Comparison of ENCODE assay signal across 8 cellular contexts in the genomic region with DNA sequence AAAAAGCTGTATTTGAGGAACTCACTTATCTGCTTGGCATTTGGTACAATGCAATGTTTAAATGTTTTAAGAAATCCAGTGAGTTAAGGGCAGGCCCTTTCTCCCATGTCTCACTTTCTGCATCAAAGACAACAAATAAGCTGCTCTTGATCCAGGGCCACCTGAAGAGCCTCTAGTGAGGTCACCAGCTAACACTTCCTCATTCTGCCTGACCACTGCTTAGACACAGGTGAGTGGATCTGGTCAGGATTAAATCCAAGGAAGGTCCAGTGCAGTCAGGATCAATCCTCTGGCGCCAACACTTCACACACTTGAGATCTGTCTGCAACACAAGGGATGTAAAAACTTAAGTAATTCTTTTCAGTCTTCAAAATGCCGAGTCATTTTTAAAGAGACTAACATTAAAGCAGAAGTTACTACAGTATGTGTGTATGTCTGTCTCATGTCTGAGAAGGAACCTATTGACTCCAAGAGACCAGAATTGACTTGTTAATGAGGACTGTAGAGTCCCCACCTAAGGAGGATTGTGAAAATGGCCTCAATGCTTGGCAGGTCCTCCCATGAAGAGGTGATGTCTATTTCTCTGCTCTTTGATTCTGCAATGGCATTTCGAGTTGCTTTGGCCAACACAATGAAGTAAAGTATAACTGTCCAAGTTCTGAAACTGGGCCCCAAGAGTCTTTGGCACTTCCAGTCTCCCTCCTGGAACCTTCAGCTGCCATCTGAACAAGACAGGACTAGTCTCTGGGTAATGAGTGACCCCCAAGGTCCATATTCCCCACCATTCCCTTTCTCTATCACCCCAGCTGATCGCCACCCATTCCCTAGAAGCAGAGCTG. TPM values are rescaled to one million over a fixed set of nuclear protein-coding genes. Genes with fewer than 3 reads are reported as not detected.
A peak's percentile ranks its signal among the peaks of the same experiment; 100 is the strongest.
DNase-seq lines count a peak whose midpoint lies in the region; ATAC-seq and TF ChIP-seq lines count a peak whose summit lies in the region.

No MANE protein-coding gene starts in this region.

- WGBS in adrenal gland, 4 donors, result 84 to 95% (median 90%) methylated on average over 4 of the region's 4 CpGs
- WGBS in sigmoid colon, 2 donors, result 80 to 93% methylated on average over 4 of the region's 4 CpGs

- TF ChIP-seq POLR2A in adrenal gland (IDR thresholded peaks at IDR 0.05) (no peak), sigmoid colon (IDR thresholded peaks at IDR 0.05) (no peak)

- H3K4me3 ChIP-seq in adrenal gland (no peak overlapping the region), sigmoid colon (no peak overlapping the region)

- no peak for TF ChIP-seq EP300 in sigmoid colon (IDR thresholded peaks at IDR 0.05)

- DNase-seq in adrenal gland, result no peak
- no peak for DNase-seq in sigmoid colon
- DNase-seq in GM10248 (ENCODE audit: extremely low spot score), result no peak
- DNase-seq in NK-92 treated with Interleukin-12 subunit alpha and Interleukin-12 subunit beta, amount 100 ng/mL, for 24 hours (lab: John Stamatoyannopoulos, UW), result no peak
- no peak for DNase-seq in foreskin keratinocyte

- no peaks in the 10 kb centered on the region for H3K9me3 ChIP-seq in adrenal gland (replicated peaks in 1 of 3)
- H3K9me3 ChIP-seq in sigmoid colon, result no peaks in the 10 kb centered on the region

- CTCF ChIA-PET in GM10248 (lab: Yijun Ruan, JAX), result interaction anchor here (0.9 to 2.9 kb wide), 10 partner anchors 8 to 69 kb away, joined by 3 to 14 read pairs (median 4); a partner anchor contains a TSS

- intact Hi-C loops in adrenal gland (cut with DNase I), result no loop called here
- intact Hi-C loops in sigmoid colon (cut with DNase I), result no loop called here

- no peaks in the 10 kb centered on the region for H3K36me3 ChIP-seq in adrenal gland (replicated peaks in 1 of 2)
- peaks cover 0 to 13% (median 0%) of the 10 kb centered on the region in 4 donors for H3K36me3 ChIP-seq in sigmoid colon

- ATAC-seq in GM18858 (IDR thresholded peaks at IDR 0.05; ENCODE audit: unreplicated experiment) (peak; percentile 36), HG02798 (IDR thresholded peaks at IDR 0.05; ENCODE audit: poor library complexity, unreplicated experiment) (peak; percentile 45), HG03025 (IDR thresholded peaks at IDR 0.05; ENCODE audit: low FRiP score, unreplicated experiment) (no peak), foreskin keratinocyte (no peak)

- POLR2A ChIA-PET in GM10248 (lab: Yijun Ruan, JAX), result interaction anchor here (1.2 kb wide), 1 partner anchor 43 kb away, joined by 4 read pairs; a partner anchor contains a TSS

- H3K27ac ChIP-seq in adrenal gland (peak overlapping the region in 3 of 5 donors; percentile 31 to 71 (median 57)), sigmoid colon (peak overlapping the region; percentile 75 to 91 (median 84)), foreskin keratinocyte (no peak overlapping the region)

- H3K27me3 ChIP-seq in adrenal gland (no peaks in the 10 kb centered on the region), sigmoid colon (no peaks in the 10 kb centered on the region), foreskin keratinocyte (no peaks in the 10 kb centered on the region)

- peaks cover 35 to 77% of the 10 kb centered on the region in 2 donors for H3K4me1 ChIP-seq in adrenal gland (replicated peaks in 1 of 2)
- H3K4me1 ChIP-seq in sigmoid colon, result peaks cover 0 to 86% (median 57%) of the 10 kb centered on the region in 4 donors
- H3K4me1 ChIP-seq in foreskin keratinocyte, result peaks cover 16% of the 10 kb centered on the region

- TF ChIP-seq CTCF in adrenal gland (IDR thresholded peaks at IDR 0.05) (no peak), sigmoid colon (IDR thresholded peaks at IDR 0.05) (no peak), GM10248 (IDR thresholded peaks at IDR 0.05; ENCODE audit: control extremely low read depth, extremely low read depth, low read depth, missing control alignments) (no peak), foreskin keratinocyte (conservative IDR thresholded peaks at IDR 0.05) (no peak)

RNA-seq across cellular contexts. Expression of a gene that starts 43.1 kb away (rescaled TPM):
- total RNA-seq in adrenal gland (100 to 1,000 TPM in 4 of 8 donors, 10 to 100 TPM in 4; 44.0 to 169 (median 102) TPM), sigmoid colon (10 to 100 TPM; 26.0 to 41.3 (median 30.2) TPM), foreskin keratinocyte (23.7 and 31.8 TPM in 2 replicates)
- polyA plus RNA-seq in adrenal gland (10 to 100 TPM; 11.4 to 71.1 (median 13.1) TPM), sigmoid colon (10 to 100 TPM in 1 of 3 donors, 1 to 10 TPM in 2; 3.0 to 15.6 (median 4.4) TPM), foreskin keratinocyte (7.9 and 8.6 TPM in 2 replicates)

Comparison
In these comparisons a context has a peak if more than half of its experiments do, and no peak if none do; other contexts are left out.
1. ATAC-seq: peak in GM18858 (single experiment) and HG02798 (single experiment); none in HG03025 (single experiment) and foreskin keratinocyte (single experiment).